Comparison of ENCODE assay signal across 3 cellular contexts in genomic region chr12:110802489-110802888, GRCh38.
A peak's percentile ranks its signal among the peaks of the same experiment; 100 is the strongest.
TF ChIP-seq lines count a peak whose summit lies in the region.

No MANE protein-coding gene starts in this region.

TF ChIP-seq in HepG2, 621 proteins besides CTCF, POLR2A, EP300 and RAD21:
- no peak for TF ChIP-seq ZNF224 (CRISPR knock-in tag; IDR thresholded peaks at IDR 0.05)
- no peak for TF ChIP-seq PATZ1 (CRISPR knock-in tag; IDR thresholded peaks at IDR 0.05)
- TF ChIP-seq MTERF4 (CRISPR knock-in tag; IDR thresholded peaks at IDR 0.05) = no peak
- TF ChIP-seq RBAK (CRISPR knock-in tag; IDR thresholded peaks at IDR 0.05) = peak; percentile 49; the same call in 1 of the 2 replicates
- TF ChIP-seq, protein P1, sequence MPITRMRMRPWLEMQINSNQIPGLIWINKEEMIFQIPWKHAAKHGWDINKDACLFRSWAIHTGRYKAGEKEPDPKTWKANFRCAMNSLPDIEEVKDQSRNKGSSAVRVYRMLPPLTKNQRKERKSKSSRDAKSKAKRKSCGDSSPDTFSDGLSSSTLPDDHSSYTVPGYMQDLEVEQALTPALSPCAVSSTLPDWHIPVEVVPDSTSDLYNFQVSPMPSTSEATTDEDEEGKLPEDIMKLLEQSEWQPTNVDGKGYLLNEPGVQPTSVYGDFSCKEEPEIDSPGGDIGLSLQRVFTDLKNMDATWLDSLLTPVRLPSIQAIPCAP (CRISPR knock-in tag; IDR thresholded peaks at IDR 0.05; ENCODE audit: low read depth) = no peak

TF ChIP-seq in HEK293, 187 proteins besides CTCF, POLR2A, EP300 and RAD21:
- TF ChIP-seq ZNF704 (tag by site-specific recombination; IDR thresholded peaks at IDR 0.05) = no peak
- no peak for TF ChIP-seq ZNF16 (tag by site-specific recombination; IDR thresholded peaks at IDR 0.05; ENCODE audit: low read depth)
- no peak for TF ChIP-seq ZNF221 (tag by site-specific recombination; IDR thresholded peaks at IDR 0.05; ENCODE audit: borderline replicate concordance)
- TF ChIP-seq ZIC2 (tag by site-specific recombination; IDR thresholded peaks at IDR 0.05) = no peak
- no peak for TF ChIP-seq ZNF23 (tag by site-specific recombination; IDR thresholded peaks at IDR 0.05; ENCODE audit: borderline replicate concordance)
- peak; percentile 81; the same call in 1 of the 2 replicates for TF ChIP-seq RBAK (tag by site-specific recombination; IDR thresholded peaks at IDR 0.05)

TF ChIP-seq in K562, 482 proteins besides CTCF, POLR2A, EP300 and RAD21:
- TF ChIP-seq HOXB6 (CRISPR knock-in tag; IDR thresholded peaks at IDR 0.05; ENCODE audit: borderline replicate concordance) (no peak), FOXA3 (CRISPR knock-in tag; conservative IDR thresholded peaks at IDR 0.05 in 1 of 2, IDR thresholded peaks at IDR 0.05 in 1 of 2) (no peak), BCOR (IDR thresholded peaks at IDR 0.05) (peak; percentile 49; the same call in 1 of the 2 replicates), MTA1 (IDR thresholded peaks at IDR 0.05; ENCODE audit: borderline replicate concordance) (no peak), TCFL5 (CRISPR knock-in tag; conservative IDR thresholded peaks at IDR 0.05) (no peak), RBM25 (IDR thresholded peaks at IDR 0.05; ENCODE audit: low read depth, low read length, severe bottlenecking) (peak; percentile 53)
- TF ChIP-seq, protein P2, sequence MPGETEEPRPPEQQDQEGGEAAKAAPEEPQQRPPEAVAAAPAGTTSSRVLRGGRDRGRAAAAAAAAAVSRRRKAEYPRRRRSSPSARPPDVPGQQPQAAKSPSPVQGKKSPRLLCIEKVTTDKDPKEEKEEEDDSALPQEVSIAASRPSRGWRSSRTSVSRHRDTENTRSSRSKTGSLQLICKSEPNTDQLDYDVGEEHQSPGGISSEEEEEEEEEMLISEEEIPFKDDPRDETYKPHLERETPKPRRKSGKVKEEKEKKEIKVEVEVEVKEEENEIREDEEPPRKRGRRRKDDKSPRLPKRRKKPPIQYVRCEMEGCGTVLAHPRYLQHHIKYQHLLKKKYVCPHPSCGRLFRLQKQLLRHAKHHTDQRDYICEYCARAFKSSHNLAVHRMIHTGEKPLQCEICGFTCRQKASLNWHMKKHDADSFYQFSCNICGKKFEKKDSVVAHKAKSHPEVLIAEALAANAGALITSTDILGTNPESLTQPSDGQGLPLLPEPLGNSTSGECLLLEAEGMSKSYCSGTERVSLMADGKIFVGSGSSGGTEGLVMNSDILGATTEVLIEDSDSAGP (CRISPR knock-in tag; IDR thresholded peaks at IDR 0.05) = no peak
- TF ChIP-seq, protein P3, sequence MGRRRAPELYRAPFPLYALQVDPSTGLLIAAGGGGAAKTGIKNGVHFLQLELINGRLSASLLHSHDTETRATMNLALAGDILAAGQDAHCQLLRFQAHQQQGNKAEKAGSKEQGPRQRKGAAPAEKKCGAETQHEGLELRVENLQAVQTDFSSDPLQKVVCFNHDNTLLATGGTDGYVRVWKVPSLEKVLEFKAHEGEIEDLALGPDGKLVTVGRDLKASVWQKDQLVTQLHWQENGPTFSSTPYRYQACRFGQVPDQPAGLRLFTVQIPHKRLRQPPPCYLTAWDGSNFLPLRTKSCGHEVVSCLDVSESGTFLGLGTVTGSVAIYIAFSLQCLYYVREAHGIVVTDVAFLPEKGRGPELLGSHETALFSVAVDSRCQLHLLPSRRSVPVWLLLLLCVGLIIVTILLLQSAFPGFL (CRISPR knock-in tag; IDR thresholded peaks at IDR 0.05) = no peak
